30 cellular contexts compared by ENCODE assay signal in the genomic region with DNA sequence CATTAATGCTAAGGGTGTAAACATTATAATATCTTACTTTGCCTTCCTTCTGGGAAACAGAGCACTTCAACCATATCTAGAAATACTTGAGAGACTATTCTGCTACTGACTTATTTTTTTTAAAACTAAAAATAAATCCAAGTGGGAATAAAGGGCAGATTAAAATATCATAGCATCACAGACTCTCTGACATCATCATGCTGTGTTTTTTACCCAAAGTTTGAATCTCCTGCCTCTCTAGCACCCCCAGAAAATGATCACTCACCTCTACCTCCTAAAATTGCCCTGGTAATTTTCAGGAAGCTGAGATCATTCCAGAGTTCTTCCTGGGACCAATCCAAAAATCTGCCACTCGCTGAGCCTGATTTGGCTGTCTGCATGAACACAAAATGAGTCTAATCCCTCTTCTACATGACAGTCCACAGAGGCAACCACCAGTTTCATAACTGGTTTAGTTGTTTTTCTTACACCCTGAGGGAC.
A peak's percentile ranks its signal among the peaks of the same experiment; 100 is the strongest.
DNase-seq lines count a peak whose midpoint lies in the region; ATAC-seq, FAIRE-seq and TF ChIP-seq lines count a peak whose summit lies in the region.
"Had no signal": no experiment of that assay in that cellular context is flagged by ENCODE, and none has a peak within 500 bp of the region (broad histone marks: within the 10 kb centered on the region; RNA-seq: fewer than 3 reads in every experiment).

No MANE protein-coding gene starts in this region.

- no peak overlapping the region for H2BK120ac ChIP-seq in H9 (ENCODE audit: low read depth, low read length, poor library complexity, severe bottlenecking)

- H3K9ac ChIP-seq in H9 (ENCODE audit: extremely low read depth, insufficient read length, low read length) (no peak overlapping the region), astrocyte (ENCODE audit: low read length) (no peak overlapping the region)
- H3K9ac ChIP-seq: KMS-11 had no signal

- H3K36me3 Mint-ChIP-seq in H9 (ENCODE audit: insufficient read depth in 1 of 3, low read depth in 3 of 3), result no peaks in the 10 kb centered on the region
- H3K36me3 Mint-ChIP-seq in astrocyte (ENCODE audit: low read depth, unreplicated experiment), result no peaks in the 10 kb centered on the region
- H3K36me3 Mint-ChIP-seq: activated naive CD8-positive, alpha-beta T cell treated with anti-CD3 and anti-CD28 coated beads, Interleukin-2, amount 10 ng/mL, durations not matched to agents 7 days and 5 days; immature natural killer cell; natural killer cell treated with Interleukin-12 subunit alpha and Interleukin-12 subunit beta and Interleukin-15 and Interleukin-18, amount 100 ng/mL, for 72 hours had no signal

- no peak overlapping the region for H4K5ac ChIP-seq in H9 (ENCODE audit: insufficient read length, low read depth, low read length)

- no CpG with 5 or more reads among the region's 1 CpG for WGBS in H9 (ENCODE audit: extremely low coverage, insufficient read length, low lambda C conversion rate)

- H3K9me3 Mint-ChIP-seq in H9 (no peaks in the 10 kb centered on the region), astrocyte (ENCODE audit: unreplicated experiment) (peaks cover 3% of the 10 kb centered on the region)
- H3K9me3 Mint-ChIP-seq: activated naive CD8-positive, alpha-beta T cell treated with anti-CD3 and anti-CD28 coated beads, Interleukin-2, amount 10 ng/mL, durations not matched to agents 7 days and 5 days; activated T-cell treated with anti-CD3 and anti-CD28 coated beads, Interleukin-2, amount 50 U/mL, for 24 hours; endodermal cell; T-helper 2 cell treated with Interferon-gamma antibody and Interleukin-4, amounts not matched to agents 5 μg/mL and 100 μg/mL, for 36 hours had no signal

- TF ChIP-seq POLR2A in Peyer's patch (IDR thresholded peaks at IDR 0.05), result no peak

- no peak for FAIRE-seq in astrocyte (lab: Jason Lieb, UNC)
- FAIRE-seq: GM18507 had no signal

- H3K4me3 ChIP-seq in astrocyte (ENCODE audit: insufficient read depth, low read depth, low read length), result no peak overlapping the region
- no peak overlapping the region for H3K4me3 ChIP-seq in Peyer's patch
- H3K4me3 ChIP-seq: esophagus muscularis mucosa, gastrocnemius medialis, PC-9, smooth muscle cell, upper lobe of left lung had no signal

- no peak overlapping the region for H3K27ac ChIP-seq in H9 (ENCODE audit: insufficient read length, low read depth, low read length)
- no peak overlapping the region for H3K27ac ChIP-seq in astrocyte (ENCODE audit: low read depth, low read length)
- no peak overlapping the region for H3K27ac ChIP-seq in Peyer's patch
- H3K27ac ChIP-seq: esophagus muscularis mucosa, gastrocnemius medialis, KMS-11, PC-9, upper lobe of left lung had no signal

- H2BK5ac ChIP-seq in H9 (ENCODE audit: insufficient read length, low read length), result no peak overlapping the region

- H3K4me3 Mint-ChIP-seq in H9 (no peak overlapping the region), astrocyte (ENCODE audit: unreplicated experiment) (no peak overlapping the region)
- H3K4me3 Mint-ChIP-seq: activated naive CD8-positive, alpha-beta T cell treated with anti-CD3 and anti-CD28 coated beads, Interleukin-2, amount 10 ng/mL, durations not matched to agents 7 days and 5 days; activated T-cell treated with anti-CD3 and anti-CD28 coated beads, Interleukin-2, amount 50 U/mL, for 24 hours; endodermal cell; immature natural killer cell; natural killer cell treated with Interleukin-12 subunit alpha and Interleukin-12 subunit beta and Interleukin-15 and Interleukin-18, amount 100 ng/mL, for 72 hours; T-helper 2 cell treated with Interferon-gamma antibody and Interleukin-4, amounts not matched to agents 5 μg/mL and 100 μg/mL, for 36 hours had no signal

- H3K56ac ChIP-seq in H9 (ENCODE audit: insufficient read length, low read depth, low read length), result no peak overlapping the region

- H3K27me3 Mint-ChIP-seq in H9 (ENCODE audit: low read depth), result no peaks in the 10 kb centered on the region
- H3K27me3 Mint-ChIP-seq in astrocyte (ENCODE audit: low read depth, unreplicated experiment), result no peaks in the 10 kb centered on the region
- H3K27me3 Mint-ChIP-seq: activated T-cell treated with anti-CD3 and anti-CD28 coated beads, Interleukin-2, amount 50 U/mL, for 24 hours; natural killer cell treated with Interleukin-12 subunit alpha and Interleukin-12 subunit beta and Interleukin-15 and Interleukin-18, amount 100 ng/mL, for 72 hours had no signal

- H3K9me3 ChIP-seq in H9 (ENCODE audit: control insufficient read depth, low read depth, low read length) (no peaks in the 10 kb centered on the region), astrocyte (ENCODE audit: insufficient read depth, low read depth, low read length) (no peaks in the 10 kb centered on the region), Peyer's patch (no peaks in the 10 kb centered on the region)
- H3K9me3 ChIP-seq: esophagus muscularis mucosa, gastrocnemius medialis, upper lobe of left lung had no signal

- no peak overlapping the region for H2BK15ac ChIP-seq in H9 (ENCODE audit: low read depth, low read length)

- no peak overlapping the region for H4K8ac ChIP-seq in H9 (replicated peaks; ENCODE audit: insufficient read length, low read depth, low read length)

- no peak overlapping the region for H3K14ac ChIP-seq in H9 (ENCODE audit: insufficient read depth, low read length)

- H3K4ac ChIP-seq in H9 (ENCODE audit: low read depth, low read length), result no peak overlapping the region

- no peaks in the 10 kb centered on the region for H3K27me3 ChIP-seq in H9 (ENCODE audit: insufficient read depth, low read length)
- no peaks in the 10 kb centered on the region for H3K27me3 ChIP-seq in astrocyte (ENCODE audit: insufficient read depth, low read length)
- no peaks in the 10 kb centered on the region for H3K27me3 ChIP-seq in Peyer's patch
- H3K27me3 ChIP-seq: esophagus muscularis mucosa, gastrocnemius medialis, upper lobe of left lung had no signal

- H3K4me1 Mint-ChIP-seq in H9 (peaks cover 22 to 30% of the 10 kb centered on the region in 2 experiments), astrocyte (ENCODE audit: low read depth, unreplicated experiment) (peaks cover 23% of the 10 kb centered on the region)
- H3K4me1 Mint-ChIP-seq: activated naive CD8-positive, alpha-beta T cell treated with anti-CD3 and anti-CD28 coated beads, Interleukin-2, amount 10 ng/mL, durations not matched to agents 7 days and 5 days; immature natural killer cell had no signal

- H3K79me1 ChIP-seq in H9 (ENCODE audit: insufficient read depth, low read depth, low read length, poor library complexity, severe bottlenecking), result no peaks in the 10 kb centered on the region

- H3K23me2 ChIP-seq in H9 (ENCODE audit: insufficient read length, low read depth, low read length, poor library complexity, severe bottlenecking), result no peaks in the 10 kb centered on the region

- no peaks in the 10 kb centered on the region for H3K79me2 ChIP-seq in H9 (ENCODE audit: insufficient read depth, low read length)
- no peaks in the 10 kb centered on the region for H3K79me2 ChIP-seq in astrocyte (ENCODE audit: insufficient read depth, low read length)

- H3K27ac Mint-ChIP-seq in H9 (peak overlapping the region in 2 of 3 experiments; percentile 28 to 94; a peak in 2 of 7 replicates), astrocyte (ENCODE audit: unreplicated experiment) (no peak overlapping the region)
- H3K27ac Mint-ChIP-seq: activated naive CD8-positive, alpha-beta T cell treated with anti-CD3 and anti-CD28 coated beads, Interleukin-2, amount 10 ng/mL, durations not matched to agents 7 days and 5 days; activated T-cell treated with anti-CD3 and anti-CD28 coated beads, Interleukin-2, amount 50 U/mL, for 24 hours; endodermal cell; immature natural killer cell; natural killer cell treated with Interleukin-12 subunit alpha and Interleukin-12 subunit beta and Interleukin-15 and Interleukin-18, amount 100 ng/mL, for 72 hours; T-helper 2 cell treated with Interferon-gamma antibody and Interleukin-4, amounts not matched to agents 5 μg/mL and 100 μg/mL, for 36 hours had no signal

- H2BK12ac ChIP-seq in H9 (ENCODE audit: insufficient read length, low read depth, low read length), result no peak overlapping the region

- H2AFZ ChIP-seq in H9 (ENCODE audit: low read length), result no peak overlapping the region
- H2AFZ ChIP-seq in astrocyte (ENCODE audit: low read depth, low read length), result no peak overlapping the region
- H2AFZ ChIP-seq: PC-9 had no signal

- ATAC-seq in omental fat pad (ENCODE audit: low FRiP score) (peak; percentile 73), HG03045 (IDR thresholded peaks at IDR 0.05; ENCODE audit: unreplicated experiment) (no peak), GM21526 (IDR thresholded peaks at IDR 0.05; ENCODE audit: low FRiP score, unreplicated experiment) (no peak)
- ATAC-seq: gastrocnemius medialis; natural killer cell treated with Interleukin-12 subunit alpha and Interleukin-12 subunit beta and Interleukin-15 and Interleukin-18, amount 100 ng/mL, for 72 hours had no signal

- no peak overlapping the region for H3T11ph ChIP-seq in H9 (ENCODE audit: low read length)

- DNase-seq in H9 (no peak), astrocyte (ENCODE audit: low read depth) (peak; percentile 3), head of caudate nucleus (peak in 25 of 42 donors; percentile 12 to 77 (median 43)), omental fat pad (ENCODE audit: low spot score) (no peak), DMS79 treated with DMSO at 0.1 percent for 48 hours (lab: John Stamatoyannopoulos, UW) (no peak), Peyer's patch (no peak)
- DNase-seq: activated CD4-positive, alpha-beta T cell treated with anti-CD3 and anti-CD28 coated beads for 4 hours; activated gamma-delta T cell; activated naive CD8-positive, alpha-beta T cell treated with anti-CD3 and anti-CD28 coated beads, Interleukin-2, amount 10 ng/mL, durations not matched to agents 7 days and 5 days; activated T-cell treated with anti-CD3 and anti-CD28 coated beads, Interleukin-2, amount 50 U/mL, for 24 hours; cortex of kidney; DMS53; endodermal cell; gastrocnemius medialis; hypothalamus; immature natural killer cell; NCI-H1436; NCI-H2107; NCI-H510A; PC-9; SHP77 treated with DMSO at 0.1 percent for 48 hours; upper lobe of left lung had no signal

- H3K36me3 ChIP-seq in astrocyte (ENCODE audit: insufficient read depth, low read length), result no peaks in the 10 kb centered on the region
- no peaks in the 10 kb centered on the region for H3K36me3 ChIP-seq in Peyer's patch
- H3K36me3 ChIP-seq: esophagus muscularis mucosa, gastrocnemius medialis, upper lobe of left lung had no signal

- H4K91ac ChIP-seq in H9 (ENCODE audit: insufficient read length, low read depth, low read length), result no peak overlapping the region

- TF ChIP-seq CTCF in H9 (conservative IDR thresholded peaks at IDR 0.05) (no peak), astrocyte (IDR thresholded peaks at IDR 0.05; ENCODE audit: insufficient read depth, low read depth, low read length) (no peak), omental fat pad (IDR thresholded peaks at IDR 0.05) (no peak), Peyer's patch (IDR thresholded peaks at IDR 0.05) (no peak)

- no peak overlapping the region for H3K18ac ChIP-seq in H9 (ENCODE audit: insufficient read length, low read depth, low read length)

- no peak overlapping the region for H2AK5ac ChIP-seq in H9 (ENCODE audit: insufficient read length, low read length)

- H3K23ac ChIP-seq in H9 (ENCODE audit: insufficient read length, low read depth, low read length), result no peak overlapping the region

- H3K4me2 ChIP-seq in H9 (ENCODE audit: insufficient read depth, insufficient read length, low read length), result no peak overlapping the region
- no peak overlapping the region for H3K4me2 ChIP-seq in astrocyte (ENCODE audit: low read length)
- H3K4me2 ChIP-seq: KMS-11, PC-9, smooth muscle cell had no signal

- intact Hi-C loops in head of caudate nucleus (cut with DNase I), result no loop called here

- no peak overlapping the region for H2BK20ac ChIP-seq in H9 (ENCODE audit: low read depth, low read length, poor library complexity, severe bottlenecking)

- H4K20me1 ChIP-seq in H9 (ENCODE audit: control insufficient read depth, insufficient read depth, insufficient read length), result no peaks in the 10 kb centered on the region
- no peaks in the 10 kb centered on the region for H4K20me1 ChIP-seq in astrocyte (ENCODE audit: insufficient read depth, low read length)

- H3K4me1 ChIP-seq in H9 (ENCODE audit: insufficient read depth, low read length) (no peaks in the 10 kb centered on the region), astrocyte (ENCODE audit: insufficient read depth, low read length) (peaks cover 4% of the 10 kb centered on the region), Peyer's patch (no peaks in the 10 kb centered on the region)
- H3K4me1 ChIP-seq: gastrocnemius medialis, upper lobe of left lung had no signal

Comparison
In these comparisons a context has a peak if more than half of its experiments do, and no peak if none do; other contexts are left out.
1. DNase-seq: peak in astrocyte (single experiment) and head of caudate nucleus (25 of 42); none in H9 (single experiment), omental fat pad (single experiment), DMS79 treated with DMSO at 0.1 percent for 48 hours (single experiment) and Peyer's patch (0 of 3).